Comparison of ENCODE assay signal across 15 cellular contexts in genomic region chr7:32048970-32049369, GRCh38. TPM values are rescaled to one million over a fixed set of nuclear protein-coding genes. Genes with fewer than 3 reads are reported as not detected.
DNase-seq lines count a peak whose midpoint lies in the region; ATAC-seq, FAIRE-seq and TF ChIP-seq lines count a peak whose summit lies in the region.
"Had no signal": no experiment of that assay in that cellular context is flagged by ENCODE, and none has a peak within 500 bp of the region (broad histone marks: within the 10 kb centered on the region; RNA-seq: fewer than 3 reads in every experiment).

No MANE protein-coding gene starts in this region.

- H3K27me3 Mint-ChIP-seq in H9 (ENCODE audit: low read depth), result peaks cover 19% of the 10 kb centered on the region

- no peaks in the 10 kb centered on the region for H3K79me2 ChIP-seq in H9 (ENCODE audit: insufficient read depth, low read length)

- H4K5ac ChIP-seq in H9 (ENCODE audit: insufficient read length, low read depth, low read length), result no peak overlapping the region

- H3K36me3 Mint-ChIP-seq in H9 (ENCODE audit: insufficient read depth in 1 of 3, low read depth in 3 of 3), result no peaks in the 10 kb centered on the region

- H3K9me3 ChIP-seq in H9 (ENCODE audit: control insufficient read depth, low read depth, low read length), result no peaks in the 10 kb centered on the region

- no peaks in the 10 kb centered on the region; a peak in 1 of 5 replicates for H3K9me3 Mint-ChIP-seq in H9

- H3K56ac ChIP-seq in H9 (ENCODE audit: insufficient read length, low read depth, low read length), result no peak overlapping the region

- H3K4ac ChIP-seq in H9 (ENCODE audit: low read depth, low read length), result no peak overlapping the region

- H2BK15ac ChIP-seq in H9 (ENCODE audit: low read depth, low read length), result no peak overlapping the region

- no peak overlapping the region for H4K8ac ChIP-seq in H9 (replicated peaks; ENCODE audit: insufficient read length, low read depth, low read length)

- no peak for TF ChIP-seq POLR2A in GM12892 (IDR thresholded peaks at IDR 0.05; ENCODE audit: low read depth, low read length)

- H2AFZ ChIP-seq in H9 (ENCODE audit: low read length), result no peak overlapping the region

- H2BK12ac ChIP-seq in H9 (ENCODE audit: insufficient read length, low read depth, low read length), result no peak overlapping the region

- no peak overlapping the region for H2BK20ac ChIP-seq in H9 (ENCODE audit: low read depth, low read length, poor library complexity, severe bottlenecking)

- H3K18ac ChIP-seq in H9 (ENCODE audit: insufficient read length, low read depth, low read length), result no peak overlapping the region

- ATAC-seq in GM19324 (IDR thresholded peaks at IDR 0.05; ENCODE audit: low FRiP score, unreplicated experiment) (peak; percentile 67), HG02981 (IDR thresholded peaks at IDR 0.05; ENCODE audit: unreplicated experiment) (peak; percentile 73)

- no peaks in the 10 kb centered on the region; the same call in 1 of the 2 replicates for H3K27me3 ChIP-seq in H9 (ENCODE audit: insufficient read depth, low read length)

- H3K23ac ChIP-seq in H9 (ENCODE audit: insufficient read length, low read depth, low read length), result no peak overlapping the region

- peaks cover 10% of the 10 kb centered on the region in 2 experiments for H3K4me1 Mint-ChIP-seq in H9

- DNase-seq in Caki2 (ENCODE audit: low read depth) (peak; percentile 41), NCI-H2171 treated with DMSO at 0.1 percent for 48 hours (lab: John Stamatoyannopoulos, UW) (peak; percentile 75), GM12892 (ENCODE audit: insufficient read length) (no peak), H9 (no peak), GM13977 (ENCODE audit: low spot score) (no peak), nucleus accumbens (lab: John Stamatoyannopoulos, UW) (no peak)
- DNase-seq: GOT3, small intestine had no signal

- H3K9ac ChIP-seq in H9 (ENCODE audit: extremely low read depth, insufficient read length, low read length), result no peak overlapping the region

- H3K27ac ChIP-seq in H9 (ENCODE audit: insufficient read length, low read depth, low read length), result no peak overlapping the region
- H3K27ac ChIP-seq: RWPE1 had no signal

- no peak overlapping the region for H3K4me3 Mint-ChIP-seq in H9

- H3K14ac ChIP-seq in H9 (ENCODE audit: insufficient read depth, low read length), result no peak overlapping the region

- H3K4me1 ChIP-seq in H9 (ENCODE audit: insufficient read depth, low read length), result no peaks in the 10 kb centered on the region

- no peak overlapping the region for H3K4me2 ChIP-seq in H9 (ENCODE audit: insufficient read depth, insufficient read length, low read length)

- no peak overlapping the region for H3K27ac Mint-ChIP-seq in H9

- no CpG with 5 or more reads among the region's 3 CpGs for WGBS in H9 (ENCODE audit: extremely low coverage, insufficient read length, low lambda C conversion rate)

- no peak overlapping the region for H2BK5ac ChIP-seq in H9 (ENCODE audit: insufficient read length, low read length)

- H2AK5ac ChIP-seq in H9 (ENCODE audit: insufficient read length, low read length), result no peak overlapping the region

- no peak for FAIRE-seq in GM12892 (lab: Jason Lieb, UNC)
- FAIRE-seq: bronchial epithelial cell, G401.6, HTR-8/SVneo, small intestine, TTC549 had no signal

- H4K20me1 ChIP-seq in H9 (ENCODE audit: control insufficient read depth, insufficient read depth, insufficient read length), result no peaks in the 10 kb centered on the region

- no peak overlapping the region for H3T11ph ChIP-seq in H9 (ENCODE audit: low read length)

- H4K91ac ChIP-seq in H9 (ENCODE audit: insufficient read length, low read depth, low read length), result no peak overlapping the region

- H3K23me2 ChIP-seq in H9 (ENCODE audit: insufficient read length, low read depth, low read length, poor library complexity, severe bottlenecking), result peaks cover 2% of the 10 kb centered on the region

- H3K79me1 ChIP-seq in H9 (ENCODE audit: insufficient read depth, low read depth, low read length, poor library complexity, severe bottlenecking), result no peaks in the 10 kb centered on the region

- H2BK120ac ChIP-seq in H9 (ENCODE audit: low read depth, low read length, poor library complexity, severe bottlenecking), result no peak overlapping the region

- no peak for TF ChIP-seq CTCF in H9 (conservative IDR thresholded peaks at IDR 0.05)
- no peak for TF ChIP-seq CTCF in GM13977 (IDR thresholded peaks at IDR 0.05; ENCODE audit: extremely low read depth, insufficient read depth, missing control alignments)

- in situ Hi-C loops in Caki2 (cut with HindIII; ENCODE audit: low pct_unique_long_range_greater_than_20kb, low sequenced_read_pairs) (no loop called here), GM13977 (cut with MboI; ENCODE audit: low pct_unique_long_range_greater_than_20kb, low sequenced_read_pairs, unreplicated experiment) (no loop called here)

RNA-seq across cellular contexts. Expression of gene PDE1C, which starts 21.2 kb away (rescaled TPM):
- 0.17 and 10.2 TPM in 2 replicates for total RNA-seq in Caki2 (2014; rRNA removed; shearing (Covaris generic); ENCODE audit: low replicate concordance)
- 0.66 TPM for polyA plus RNA-seq in GM12892 (2012; ENCODE audit: missing spikeins)
- total RNA-seq in H9 (2021), result 0.17 and 0.31 TPM in 2 replicates
- total RNA-seq: bronchial epithelial cell had no signal

Comparison
In these comparisons a context has a peak if more than half of its experiments do, and no peak if none do; other contexts are left out.
1. DNase-seq: peak in Caki2 (single experiment) and NCI-H2171 treated with DMSO at 0.1 percent for 48 hours (single experiment); none in GM12892 (single experiment), H9 (single experiment), GM13977 (single experiment) and nucleus accumbens (0 of 56).